Comparison of ENCODE assay signal across 1 cellular context in the genomic region with DNA sequence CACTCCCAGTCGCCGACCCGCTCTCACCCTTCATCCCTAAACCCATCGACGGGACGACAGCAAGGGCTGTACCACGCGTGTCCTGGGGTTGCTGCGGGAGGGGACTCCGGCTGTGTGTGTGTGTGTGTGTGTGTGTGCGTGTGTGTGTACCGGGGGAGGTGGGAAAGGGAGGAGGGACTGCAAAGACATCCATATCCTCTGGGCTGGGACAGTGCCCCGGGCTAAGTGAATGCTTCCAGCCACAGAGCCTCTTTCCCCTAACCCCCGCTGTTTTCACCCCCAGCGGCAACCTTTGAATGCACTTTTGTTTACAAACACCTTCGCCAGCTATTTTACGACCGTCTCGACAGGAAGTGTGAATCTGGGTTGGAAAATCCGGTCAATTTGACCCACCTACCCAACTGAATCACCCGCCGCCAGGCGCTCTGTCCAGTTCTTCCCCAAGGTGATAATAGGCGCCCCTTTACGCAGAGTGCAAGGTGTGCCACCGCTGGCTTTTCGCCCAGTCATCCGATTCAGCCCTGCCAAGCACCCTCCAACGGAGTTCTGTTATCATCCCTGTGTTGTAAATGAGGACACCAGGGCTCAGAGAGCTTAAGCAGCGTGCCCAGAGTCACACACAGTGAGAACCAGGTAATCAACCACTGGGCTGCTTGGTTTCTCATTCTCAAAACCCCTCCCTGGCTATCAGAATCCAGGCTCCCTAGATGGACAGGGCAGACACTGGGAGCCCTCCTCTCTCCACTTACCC.
TF ChIP-seq lines count a peak whose summit lies in the region.

No MANE protein-coding gene starts in this region.

TF ChIP-seq in H1, 55 proteins besides CTCF, POLR2A, EP300 and RAD21 (continued from another document):
- TF ChIP-seq BCL11A (IDR thresholded peaks at IDR 0.05; ENCODE audit: low read depth in 2 of 2, low read length in 2 of 2) (no peak), SRF (IDR thresholded peaks at IDR 0.05; ENCODE audit: low read depth, low read length) (no peak), CEBPB (IDR thresholded peaks at IDR 0.05; ENCODE audit: low read depth, low read length) (no peak), POLR2AphosphoS5 (IDR thresholded peaks at IDR 0.05; ENCODE audit: low read depth, low read length) (no peak; the same call in 1 of the 2 replicates), CTBP2 (IDR thresholded peaks at IDR 0.05; ENCODE audit: borderline replicate concordance, insufficient read depth, insufficient read length, low read length) (peak; percentile 36), CHD1 (IDR thresholded peaks at IDR 0.05; ENCODE audit: low read depth, low read length) (no peak; the same call in 1 of the 2 replicates), KDM5A (IDR thresholded peaks at IDR 0.05; ENCODE audit: low read length) (no peak), SAP30 (IDR thresholded peaks at IDR 0.05; ENCODE audit: insufficient read depth, insufficient replicate concordance, low read length) (no peak), CBX8 (IDR thresholded peaks at IDR 0.05; ENCODE audit: borderline replicate concordance, low read depth, low read length) (no peak), SUZ12 (IDR thresholded peaks at IDR 0.05; ENCODE audit: low read length) (no peak), RNF2 (IDR thresholded peaks at IDR 0.05; ENCODE audit: borderline replicate concordance, low read depth, low read length, missing control alignments, poor library complexity, severe bottlenecking) (no peak), SIX5 (IDR thresholded peaks at IDR 0.05; ENCODE audit: low read depth, low read length) (no peak), GABPA (IDR thresholded peaks at IDR 0.05; ENCODE audit: borderline replicate concordance, insufficient read depth, low read length) (no peak), NANOG (IDR thresholded peaks at IDR 0.05; ENCODE audit: insufficient read depth, low read depth, low read length, poor library complexity, severe bottlenecking) (no peak), TAF1 (IDR thresholded peaks at IDR 0.05; ENCODE audit: low read depth, low read length) (no peak), TBP (IDR thresholded peaks at IDR 0.05; ENCODE audit: low read depth, low read length) (no peak), POU5F1 (IDR thresholded peaks at IDR 0.05; ENCODE audit: low read depth, low read length) (no peak), EGR1 (IDR thresholded peaks at IDR 0.05; ENCODE audit: borderline replicate concordance, low read depth, low read length) (no peak), KDM1A (IDR thresholded peaks at IDR 0.05; ENCODE audit: borderline replicate concordance, low read length) (0 out of 2 replicates have a peak, but pooled peaks have one; percentile 35), SP2 (IDR thresholded peaks at IDR 0.05; ENCODE audit: low read length) (no peak), BACH1 (IDR thresholded peaks at IDR 0.05; ENCODE audit: low read length) (0 out of 2 replicates have a peak, but pooled peaks have one; percentile 15), MAFK (IDR thresholded peaks at IDR 0.05; ENCODE audit: low read depth, low read length) (no peak), RFX5 (IDR thresholded peaks at IDR 0.05; ENCODE audit: borderline replicate concordance, low read depth, low read length) (no peak), NRF1 (IDR thresholded peaks at IDR 0.05; ENCODE audit: low read depth, low read length) (no peak), SP1 (IDR thresholded peaks at IDR 0.05; ENCODE audit: low read depth, low read length) (no peak), HDAC6 (IDR thresholded peaks at IDR 0.05; ENCODE audit: low read depth, low read length) (no peak)
- TF ChIP-seq, protein P1, sequence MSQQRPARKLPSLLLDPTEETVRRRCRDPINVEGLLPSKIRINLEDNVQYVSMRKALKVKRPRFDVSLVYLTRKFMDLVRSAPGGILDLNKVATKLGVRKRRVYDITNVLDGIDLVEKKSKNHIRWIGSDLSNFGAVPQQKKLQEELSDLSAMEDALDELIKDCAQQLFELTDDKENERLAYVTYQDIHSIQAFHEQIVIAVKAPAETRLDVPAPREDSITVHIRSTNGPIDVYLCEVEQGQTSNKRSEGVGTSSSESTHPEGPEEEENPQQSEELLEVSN (IDR thresholded peaks at IDR 0.05) = peak; percentile 8; the same call in 1 of the 2 replicates
- TF ChIP-seq, protein P2, sequence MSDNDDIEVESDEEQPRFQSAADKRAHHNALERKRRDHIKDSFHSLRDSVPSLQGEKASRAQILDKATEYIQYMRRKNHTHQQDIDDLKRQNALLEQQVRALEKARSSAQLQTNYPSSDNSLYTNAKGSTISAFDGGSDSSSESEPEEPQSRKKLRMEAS (IDR thresholded peaks at IDR 0.05) = no peak
- TF ChIP-seq, protein P3, sequence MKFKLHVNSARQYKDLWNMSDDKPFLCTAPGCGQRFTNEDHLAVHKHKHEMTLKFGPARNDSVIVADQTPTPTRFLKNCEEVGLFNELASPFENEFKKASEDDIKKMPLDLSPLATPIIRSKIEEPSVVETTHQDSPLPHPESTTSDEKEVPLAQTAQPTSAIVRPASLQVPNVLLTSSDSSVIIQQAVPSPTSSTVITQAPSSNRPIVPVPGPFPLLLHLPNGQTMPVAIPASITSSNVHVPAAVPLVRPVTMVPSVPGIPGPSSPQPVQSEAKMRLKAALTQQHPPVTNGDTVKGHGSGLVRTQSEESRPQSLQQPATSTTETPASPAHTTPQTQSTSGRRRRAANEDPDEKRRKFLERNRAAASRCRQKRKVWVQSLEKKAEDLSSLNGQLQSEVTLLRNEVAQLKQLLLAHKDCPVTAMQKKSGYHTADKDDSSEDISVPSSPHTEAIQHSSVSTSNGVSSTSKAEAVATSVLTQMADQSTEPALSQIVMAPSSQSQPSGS (IDR thresholded peaks at IDR 0.05; ENCODE audit: low read length) = no peak; the same call in 1 of the 2 replicates
- TF ChIP-seq, protein P4, sequence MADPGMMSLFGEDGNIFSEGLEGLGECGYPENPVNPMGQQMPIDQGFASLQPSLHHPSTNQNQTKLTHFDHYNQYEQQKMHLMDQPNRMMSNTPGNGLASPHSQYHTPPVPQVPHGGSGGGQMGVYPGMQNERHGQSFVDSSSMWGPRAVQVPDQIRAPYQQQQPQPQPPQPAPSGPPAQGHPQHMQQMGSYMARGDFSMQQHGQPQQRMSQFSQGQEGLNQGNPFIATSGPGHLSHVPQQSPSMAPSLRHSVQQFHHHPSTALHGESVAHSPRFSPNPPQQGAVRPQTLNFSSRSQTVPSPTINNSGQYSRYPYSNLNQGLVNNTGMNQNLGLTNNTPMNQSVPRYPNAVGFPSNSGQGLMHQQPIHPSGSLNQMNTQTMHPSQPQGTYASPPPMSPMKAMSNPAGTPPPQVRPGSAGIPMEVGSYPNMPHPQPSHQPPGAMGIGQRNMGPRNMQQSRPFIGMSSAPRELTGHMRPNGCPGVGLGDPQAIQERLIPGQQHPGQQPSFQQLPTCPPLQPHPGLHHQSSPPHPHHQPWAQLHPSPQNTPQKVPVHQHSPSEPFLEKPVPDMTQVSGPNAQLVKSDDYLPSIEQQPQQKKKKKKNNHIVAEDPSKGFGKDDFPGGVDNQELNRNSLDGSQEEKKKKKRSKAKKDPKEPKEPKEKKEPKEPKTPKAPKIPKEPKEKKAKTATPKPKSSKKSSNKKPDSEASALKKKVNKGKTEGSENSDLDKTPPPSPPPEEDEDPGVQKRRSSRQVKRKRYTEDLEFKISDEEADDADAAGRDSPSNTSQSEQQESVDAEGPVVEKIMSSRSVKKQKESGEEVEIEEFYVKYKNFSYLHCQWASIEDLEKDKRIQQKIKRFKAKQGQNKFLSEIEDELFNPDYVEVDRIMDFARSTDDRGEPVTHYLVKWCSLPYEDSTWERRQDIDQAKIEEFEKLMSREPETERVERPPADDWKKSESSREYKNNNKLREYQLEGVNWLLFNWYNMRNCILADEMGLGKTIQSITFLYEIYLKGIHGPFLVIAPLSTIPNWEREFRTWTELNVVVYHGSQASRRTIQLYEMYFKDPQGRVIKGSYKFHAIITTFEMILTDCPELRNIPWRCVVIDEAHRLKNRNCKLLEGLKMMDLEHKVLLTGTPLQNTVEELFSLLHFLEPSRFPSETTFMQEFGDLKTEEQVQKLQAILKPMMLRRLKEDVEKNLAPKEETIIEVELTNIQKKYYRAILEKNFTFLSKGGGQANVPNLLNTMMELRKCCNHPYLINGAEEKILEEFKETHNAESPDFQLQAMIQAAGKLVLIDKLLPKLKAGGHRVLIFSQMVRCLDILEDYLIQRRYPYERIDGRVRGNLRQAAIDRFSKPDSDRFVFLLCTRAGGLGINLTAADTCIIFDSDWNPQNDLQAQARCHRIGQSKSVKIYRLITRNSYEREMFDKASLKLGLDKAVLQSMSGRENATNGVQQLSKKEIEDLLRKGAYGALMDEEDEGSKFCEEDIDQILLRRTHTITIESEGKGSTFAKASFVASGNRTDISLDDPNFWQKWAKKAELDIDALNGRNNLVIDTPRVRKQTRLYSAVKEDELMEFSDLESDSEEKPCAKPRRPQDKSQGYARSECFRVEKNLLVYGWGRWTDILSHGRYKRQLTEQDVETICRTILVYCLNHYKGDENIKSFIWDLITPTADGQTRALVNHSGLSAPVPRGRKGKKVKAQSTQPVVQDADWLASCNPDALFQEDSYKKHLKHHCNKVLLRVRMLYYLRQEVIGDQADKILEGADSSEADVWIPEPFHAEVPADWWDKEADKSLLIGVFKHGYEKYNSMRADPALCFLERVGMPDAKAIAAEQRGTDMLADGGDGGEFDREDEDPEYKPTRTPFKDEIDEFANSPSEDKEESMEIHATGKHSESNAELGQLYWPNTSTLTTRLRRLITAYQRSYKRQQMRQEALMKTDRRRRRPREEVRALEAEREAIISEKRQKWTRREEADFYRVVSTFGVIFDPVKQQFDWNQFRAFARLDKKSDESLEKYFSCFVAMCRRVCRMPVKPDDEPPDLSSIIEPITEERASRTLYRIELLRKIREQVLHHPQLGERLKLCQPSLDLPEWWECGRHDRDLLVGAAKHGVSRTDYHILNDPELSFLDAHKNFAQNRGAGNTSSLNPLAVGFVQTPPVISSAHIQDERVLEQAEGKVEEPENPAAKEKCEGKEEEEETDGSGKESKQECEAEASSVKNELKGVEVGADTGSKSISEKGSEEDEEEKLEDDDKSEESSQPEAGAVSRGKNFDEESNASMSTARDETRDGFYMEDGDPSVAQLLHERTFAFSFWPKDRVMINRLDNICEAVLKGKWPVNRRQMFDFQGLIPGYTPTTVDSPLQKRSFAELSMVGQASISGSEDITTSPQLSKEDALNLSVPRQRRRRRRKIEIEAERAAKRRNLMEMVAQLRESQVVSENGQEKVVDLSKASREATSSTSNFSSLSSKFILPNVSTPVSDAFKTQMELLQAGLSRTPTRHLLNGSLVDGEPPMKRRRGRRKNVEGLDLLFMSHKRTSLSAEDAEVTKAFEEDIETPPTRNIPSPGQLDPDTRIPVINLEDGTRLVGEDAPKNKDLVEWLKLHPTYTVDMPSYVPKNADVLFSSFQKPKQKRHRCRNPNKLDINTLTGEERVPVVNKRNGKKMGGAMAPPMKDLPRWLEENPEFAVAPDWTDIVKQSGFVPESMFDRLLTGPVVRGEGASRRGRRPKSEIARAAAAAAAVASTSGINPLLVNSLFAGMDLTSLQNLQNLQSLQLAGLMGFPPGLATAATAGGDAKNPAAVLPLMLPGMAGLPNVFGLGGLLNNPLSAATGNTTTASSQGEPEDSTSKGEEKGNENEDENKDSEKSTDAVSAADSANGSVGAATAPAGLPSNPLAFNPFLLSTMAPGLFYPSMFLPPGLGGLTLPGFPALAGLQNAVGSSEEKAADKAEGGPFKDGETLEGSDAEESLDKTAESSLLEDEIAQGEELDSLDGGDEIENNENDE (IDR thresholded peaks at IDR 0.05; ENCODE audit: insufficient replicate concordance, low read length) = no peak
- TF ChIP-seq, protein P5, sequence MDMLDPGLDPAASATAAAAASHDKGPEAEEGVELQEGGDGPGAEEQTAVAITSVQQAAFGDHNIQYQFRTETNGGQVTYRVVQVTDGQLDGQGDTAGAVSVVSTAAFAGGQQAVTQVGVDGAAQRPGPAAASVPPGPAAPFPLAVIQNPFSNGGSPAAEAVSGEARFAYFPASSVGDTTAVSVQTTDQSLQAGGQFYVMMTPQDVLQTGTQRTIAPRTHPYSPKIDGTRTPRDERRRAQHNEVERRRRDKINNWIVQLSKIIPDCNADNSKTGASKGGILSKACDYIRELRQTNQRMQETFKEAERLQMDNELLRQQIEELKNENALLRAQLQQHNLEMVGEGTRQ (IDR thresholded peaks at IDR 0.05; ENCODE audit: low read length) = no peak
